27 cellular contexts compared by ENCODE assay signal in the genomic region with DNA sequence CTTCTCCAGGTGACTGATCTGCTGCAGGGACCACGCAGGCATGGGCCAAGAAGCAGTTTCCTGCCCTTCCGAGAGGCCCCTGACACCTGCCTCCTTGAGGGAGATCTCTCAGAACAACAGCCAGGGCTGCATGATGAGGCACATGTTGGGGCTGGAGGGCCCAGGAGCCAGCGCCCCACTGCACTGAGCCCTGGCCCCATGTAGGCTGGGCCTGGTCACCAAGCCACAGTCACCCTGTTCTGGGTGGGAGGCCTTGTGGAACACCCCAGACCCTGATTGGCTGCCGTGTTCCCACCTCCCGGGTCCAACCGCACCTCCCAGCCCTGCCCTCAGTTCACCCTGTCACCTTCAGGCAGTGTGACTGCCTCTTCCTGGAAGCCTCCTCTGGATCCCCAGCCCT.
"Had no signal": no experiment of that assay in that cellular context is flagged by ENCODE, and none has a peak within 500 bp of the region (broad histone marks: within the 10 kb centered on the region; RNA-seq: fewer than 3 reads in every experiment).

No MANE protein-coding gene starts in this region.

- H3K4me3 ChIP-seq: colonic mucosa, gastroesophageal sphincter, heart left ventricle, mucosa of descending colon, prostate gland, right lobe of liver, suprapubic skin, thyroid gland, vagina had no signal

- H3K36me3 ChIP-seq: colonic mucosa, gastroesophageal sphincter, heart left ventricle, prostate gland, right lobe of liver, suprapubic skin, thyroid gland, vagina had no signal

- ATAC-seq: esophagus mucosa; foreskin keratinocyte; gastroesophageal sphincter; heart left ventricle; mucosa of descending colon; natural killer cell treated with Interleukin-12 subunit alpha and Interleukin-12 subunit beta and Interleukin-15 and Interleukin-18, amount 100 ng/mL, for 72 hours; right lobe of liver; stimulated activated naive CD8-positive, alpha-beta T cell treated with anti-CD3 and anti-CD28 coated beads, Interleukin-15, amount 100 ng/mL, for 72 hours had no signal

- H3K9me3 ChIP-seq: colonic mucosa, heart left ventricle, mucosa of descending colon, prostate gland, right lobe of liver, suprapubic skin, thyroid gland, vagina had no signal

- DNase-seq: colonic mucosa; effector CD8-positive, alpha-beta T cell; endodermal cell; foreskin keratinocyte; hippocampal formation; kidney glomerular epithelial cell; mesenchymal stem cell; naive B cell; right lobe of liver; small intestine; stimulated activated CD4-positive, alpha-beta T cell treated with anti-CD3 and anti-CD28 coated beads, Interleukin-12 subunit alpha, Interleukin-12 subunit beta, amount 100 ng/mL, for 4 hours; stimulated activated CD4-positive, alpha-beta T cell treated with anti-CD3 and anti-CD28 coated beads, Interleukin-1b, Interleukin-23, amount 100 ng/mL, for 48 hours; stimulated activated CD4-positive, alpha-beta T cell treated with anti-CD3 and anti-CD28 coated beads, Interleukin-4, amount 100 ng/mL, for 1 hour; stimulated activated CD8-positive, alpha-beta memory T cell treated with anti-CD3 and anti-CD28 coated beads, Interleukin-4, amount 100 ng/mL, for 48 hours; stimulated activated naive CD4-positive, alpha-beta T cell; stimulated activated naive CD8-positive, alpha-beta T cell treated with anti-CD3 and anti-CD28 coated beads, Interleukin-15, amount 100 ng/mL, for 72 hours; thyroid gland; trophoblast cell had no signal

- H3K27ac ChIP-seq: colonic mucosa, epithelial cell of prostate, foreskin keratinocyte, gastroesophageal sphincter, heart left ventricle, prostate gland, right lobe of liver, suprapubic skin, thyroid gland, vagina had no signal

- H3K27me3 ChIP-seq: colonic mucosa, right lobe of liver, thyroid gland, vagina had no signal

- H3K4me1 ChIP-seq: colonic mucosa, foreskin keratinocyte, gastroesophageal sphincter, prostate gland, right lobe of liver, thyroid gland, vagina had no signal
